1 cellular context compared by ENCODE assay signal in the genomic region with DNA sequence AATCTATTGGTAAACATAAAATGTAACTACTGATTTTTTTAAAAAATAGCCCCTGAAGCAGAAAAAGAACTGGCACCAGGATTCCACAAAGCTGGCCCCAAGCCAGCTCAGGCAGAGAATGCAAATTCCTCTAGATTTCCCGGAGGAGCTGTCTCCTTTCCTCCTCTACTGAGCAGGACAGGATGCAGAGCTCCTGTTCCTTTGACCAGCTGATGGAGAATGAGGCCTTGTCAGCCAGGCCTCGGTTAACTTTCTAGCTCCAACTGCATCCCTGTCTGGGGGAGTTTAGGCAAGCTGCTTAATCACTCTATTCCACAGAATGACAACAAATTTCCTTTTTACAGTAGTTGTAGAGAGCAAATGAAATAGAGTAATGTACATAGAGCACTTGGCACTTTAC.
TF ChIP-seq lines count a peak whose summit lies in the region.

No MANE protein-coding gene starts in this region.

TF ChIP-seq in GM23338, 12 proteins besides CTCF, POLR2A, EP300 and RAD21 (continued from another document):
- TF ChIP-seq, protein P1, sequence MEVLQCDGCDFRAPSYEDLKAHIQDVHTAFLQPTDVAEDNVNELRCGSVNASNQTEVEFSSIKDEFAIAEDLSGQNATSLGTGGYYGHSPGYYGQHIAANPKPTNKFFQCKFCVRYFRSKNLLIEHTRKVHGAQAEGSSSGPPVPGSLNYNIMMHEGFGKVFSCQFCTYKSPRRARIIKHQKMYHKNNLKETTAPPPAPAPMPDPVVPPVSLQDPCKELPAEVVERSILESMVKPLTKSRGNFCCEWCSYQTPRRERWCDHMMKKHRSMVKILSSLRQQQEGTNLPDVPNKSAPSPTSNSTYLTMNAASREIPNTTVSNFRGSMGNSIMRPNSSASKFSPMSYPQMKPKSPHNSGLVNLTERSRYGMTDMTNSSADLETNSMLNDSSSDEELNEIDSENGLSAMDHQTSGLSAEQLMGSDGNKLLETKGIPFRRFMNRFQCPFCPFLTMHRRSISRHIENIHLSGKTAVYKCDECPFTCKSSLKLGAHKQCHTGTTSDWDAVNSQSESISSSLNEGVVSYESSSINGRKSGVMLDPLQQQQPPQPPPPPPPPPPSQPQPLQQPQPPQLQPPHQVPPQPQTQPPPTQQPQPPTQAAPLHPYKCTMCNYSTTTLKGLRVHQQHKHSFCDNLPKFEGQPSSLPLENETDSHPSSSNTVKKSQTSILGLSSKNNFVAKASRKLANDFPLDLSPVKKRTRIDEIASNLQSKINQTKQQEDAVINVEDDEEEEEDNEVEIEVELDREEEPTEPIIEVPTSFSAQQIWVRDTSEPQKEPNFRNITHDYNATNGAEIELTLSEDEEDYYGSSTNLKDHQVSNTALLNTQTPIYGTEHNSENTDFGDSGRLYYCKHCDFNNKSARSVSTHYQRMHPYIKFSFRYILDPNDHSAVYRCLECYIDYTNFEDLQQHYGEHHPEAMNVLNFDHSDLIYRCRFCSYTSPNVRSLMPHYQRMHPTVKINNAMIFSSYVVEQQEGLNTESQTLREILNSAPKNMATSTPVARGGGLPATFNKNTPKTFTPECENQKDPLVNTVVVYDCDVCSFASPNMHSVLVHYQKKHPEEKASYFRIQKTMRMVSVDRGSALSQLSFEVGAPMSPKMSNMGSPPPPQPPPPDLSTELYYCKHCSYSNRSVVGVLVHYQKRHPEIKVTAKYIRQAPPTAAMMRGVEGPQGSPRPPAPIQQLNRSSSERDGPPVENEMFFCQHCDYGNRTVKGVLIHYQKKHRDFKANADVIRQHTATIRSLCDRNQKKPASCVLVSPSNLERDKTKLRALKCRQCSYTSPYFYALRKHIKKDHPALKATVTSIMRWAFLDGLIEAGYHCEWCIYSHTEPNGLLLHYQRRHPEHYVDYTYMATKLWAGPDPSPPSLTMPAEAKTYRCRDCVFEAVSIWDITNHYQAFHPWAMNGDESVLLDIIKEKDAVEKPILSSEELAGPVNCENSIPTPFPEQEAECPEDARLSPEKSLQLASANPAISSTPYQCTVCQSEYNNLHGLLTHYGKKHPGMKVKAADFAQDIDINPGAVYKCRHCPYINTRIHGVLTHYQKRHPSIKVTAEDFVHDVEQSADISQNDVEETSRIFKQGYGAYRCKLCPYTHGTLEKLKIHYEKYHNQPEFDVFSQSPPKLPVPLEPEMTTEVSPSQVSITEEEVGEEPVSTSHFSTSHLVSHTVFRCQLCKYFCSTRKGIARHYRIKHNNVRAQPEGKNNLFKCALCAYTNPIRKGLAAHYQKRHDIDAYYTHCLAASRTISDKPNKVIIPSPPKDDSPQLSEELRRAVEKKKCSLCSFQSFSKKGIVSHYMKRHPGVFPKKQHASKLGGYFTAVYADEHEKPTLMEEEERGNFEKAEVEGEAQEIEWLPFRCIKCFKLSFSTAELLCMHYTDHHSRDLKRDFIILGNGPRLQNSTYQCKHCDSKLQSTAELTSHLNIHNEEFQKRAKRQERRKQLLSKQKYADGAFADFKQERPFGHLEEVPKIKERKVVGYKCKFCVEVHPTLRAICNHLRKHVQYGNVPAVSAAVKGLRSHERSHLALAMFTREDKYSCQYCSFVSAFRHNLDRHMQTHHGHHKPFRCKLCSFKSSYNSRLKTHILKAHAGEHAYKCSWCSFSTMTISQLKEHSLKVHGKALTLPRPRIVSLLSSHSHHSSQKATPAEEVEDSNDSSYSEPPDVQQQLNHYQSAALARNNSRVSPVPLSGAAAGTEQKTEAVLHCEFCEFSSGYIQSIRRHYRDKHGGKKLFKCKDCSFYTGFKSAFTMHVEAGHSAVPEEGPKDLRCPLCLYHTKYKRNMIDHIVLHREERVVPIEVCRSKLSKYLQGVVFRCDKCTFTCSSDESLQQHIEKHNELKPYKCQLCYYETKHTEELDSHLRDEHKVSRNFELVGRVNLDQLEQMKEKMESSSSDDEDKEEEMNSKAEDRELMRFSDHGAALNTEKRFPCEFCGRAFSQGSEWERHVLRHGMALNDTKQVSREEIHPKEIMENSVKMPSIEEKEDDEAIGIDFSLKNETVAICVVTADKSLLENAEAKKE (CRISPR knock-in tag; IDR thresholded peaks at IDR 0.05): no peak
